ENCODE assay signal across 21 cellular contexts in the genomic region with DNA sequence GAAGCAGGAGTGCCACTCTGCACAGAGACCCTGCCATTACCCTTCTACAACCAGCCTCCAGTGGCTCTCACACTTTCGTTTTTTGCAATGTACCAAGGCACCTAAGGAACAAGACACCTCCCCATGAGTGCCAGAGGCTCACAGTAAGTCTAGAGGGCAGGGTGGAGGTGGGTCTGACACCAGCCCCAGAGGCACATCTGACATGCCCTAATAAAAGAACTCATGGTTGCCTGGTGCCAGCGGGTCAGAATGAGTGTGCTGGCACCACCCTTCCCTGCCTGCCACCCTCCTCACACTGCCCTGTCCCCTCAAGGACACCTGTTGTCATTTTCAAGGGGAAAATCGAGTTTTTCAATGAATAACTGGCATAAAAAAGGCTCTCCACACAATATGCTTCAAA.
DNase-seq lines count a peak whose midpoint lies in the region; ATAC-seq, FAIRE-seq and TF ChIP-seq lines count a peak whose summit lies in the region.
"Had no signal": no experiment of that assay in that cellular context is flagged by ENCODE, and none has a peak within 500 bp of the region (broad histone marks: within the 10 kb centered on the region; RNA-seq: fewer than 3 reads in every experiment).

No MANE protein-coding gene starts in this region.

- H3K23ac ChIP-seq in trophoblast cell (ENCODE audit: low read length): no peak overlapping the region

- intact Hi-C loops in Right ventricle myocardium superior (cut with DNase I) (no loop called here), cardiac septum (cut with DNase I) (no loop called here), left ventricle myocardium superior (cut with micrococcal nuclease) (no loop called here), tibial artery (cut with DNase I; ENCODE audit: low total_unique reads) (no loop called here)

- no peak overlapping the region for H3K4me3 ChIP-seq in trophoblast cell (ENCODE audit: low read depth, low read length)
- no peak overlapping the region for H3K4me3 ChIP-seq in tibial artery
- H3K4me3 ChIP-seq: A549, Peyer's patch had no signal

- no peak overlapping the region for H2AFZ ChIP-seq in trophoblast cell (ENCODE audit: insufficient read depth, low read length, poor library complexity)

- peaks cover 6% of the 10 kb centered on the region for H3K79me1 ChIP-seq in trophoblast cell (ENCODE audit: low read length)

- ATAC-seq in Right ventricle myocardium superior (ENCODE audit: poor library complexity) (peak; percentile 43), left ventricle myocardium superior (peak; percentile 71), HG02759 (IDR thresholded peaks at IDR 0.05; ENCODE audit: unreplicated experiment) (no peak), GM21360 (IDR thresholded peaks at IDR 0.05; ENCODE audit: unreplicated experiment) (no peak)
- ATAC-seq: A549; CD8-positive, alpha-beta T cell; HepG2 had no signal

- no peak overlapping the region for H4K12ac ChIP-seq in trophoblast cell (ENCODE audit: low read depth, low read length)

- H3K27me3 ChIP-seq in trophoblast cell (ENCODE audit: insufficient read depth, low read length): no peaks in the 10 kb centered on the region
- H3K27me3 ChIP-seq in tibial artery: no peaks in the 10 kb centered on the region
- H3K27me3 ChIP-seq: Peyer's patch had no signal

- H3K4me1 ChIP-seq in trophoblast cell (ENCODE audit: control insufficient read depth in 1 of 2, insufficient read depth in 2 of 2, low read length in 2 of 2) (peaks cover 15% of the 10 kb centered on the region in 2 experiments), tibial artery (peaks cover 0 to 61% (median 25%) of the 10 kb centered on the region in 4 donors)
- H3K4me1 ChIP-seq: A549, Peyer's patch had no signal

- H3K36me3 ChIP-seq in trophoblast cell (ENCODE audit: control insufficient read depth in 1 of 2, insufficient read depth in 2 of 2, low read length in 2 of 2): peaks cover 3 to 4% of the 10 kb centered on the region in 2 experiments
- no peaks in the 10 kb centered on the region for H3K36me3 ChIP-seq in tibial artery

- H2AK5ac ChIP-seq in trophoblast cell (ENCODE audit: low read length): no peak overlapping the region

- H3K4me2 ChIP-seq in trophoblast cell (ENCODE audit: low read length): no peak overlapping the region
- H3K4me2 ChIP-seq: A549 had no signal

- DNase-seq in Right ventricle myocardium superior (no peak), cardiac septum (ENCODE audit: low spot score) (no peak), left ventricle myocardium superior (no peak), trophoblast cell (no peak), tibial artery (no peak), GM19239 (ENCODE audit: insufficient read length, low spot score) (no peak)
- DNase-seq: Calu3; CD8-positive, alpha-beta T cell; GF-D8; KBM-7; MV-4-11; NCI-H1694 treated with DMSO at 0.1 percent for 48 hours; NCI-H510A; NCI-H748 treated with DMSO at 0.1 percent for 48 hours; NK-92 treated with Interleukin-12 subunit alpha and Interleukin-12 subunit beta, amount 100 ng/mL, for 24 hours; Peyer's patch had no signal

- TF ChIP-seq CTCF in tibial artery (IDR thresholded peaks at IDR 0.05): no peak

- H3K4ac ChIP-seq in trophoblast cell (ENCODE audit: low read depth, low read length): no peak overlapping the region

- H3K27ac ChIP-seq in trophoblast cell (ENCODE audit: low read depth, low read length) (no peak overlapping the region), tibial artery (peak overlapping the region; percentile 41 to 64)
- H3K27ac ChIP-seq: A549, Peyer's patch had no signal

- no peak overlapping the region for H4K91ac ChIP-seq in trophoblast cell (ENCODE audit: low read depth, low read length)

- no peak overlapping the region for H2BK5ac ChIP-seq in trophoblast cell (ENCODE audit: low read depth, low read length, poor library complexity)

- no peak overlapping the region for H2BK120ac ChIP-seq in trophoblast cell (ENCODE audit: insufficient read depth, low read length, poor library complexity)

- H3K9ac ChIP-seq in trophoblast cell (ENCODE audit: low read length): no peak overlapping the region

- no peak overlapping the region for H3K14ac ChIP-seq in trophoblast cell (ENCODE audit: low read length)

- FAIRE-seq in GM19239 (lab: Jason Lieb, UNC): no peak
- FAIRE-seq: A549, H1, HepG2 had no signal

- peak overlapping the region; percentile 10 for H3K18ac ChIP-seq in trophoblast cell (ENCODE audit: low read length)

- peaks cover 4% of the 10 kb centered on the region for H3K79me2 ChIP-seq in trophoblast cell (ENCODE audit: control insufficient read depth, insufficient read depth, low read length, poor library complexity)

- no peak overlapping the region for H2BK12ac ChIP-seq in trophoblast cell (ENCODE audit: low read length)

- H3K9me3 ChIP-seq in trophoblast cell (ENCODE audit: insufficient read depth, low read depth, low read length) (peaks cover 2% of the 10 kb centered on the region), tibial artery (no peaks in the 10 kb centered on the region)
- H3K9me3 ChIP-seq: A549, Peyer's patch had no signal

- H4K8ac ChIP-seq in trophoblast cell (ENCODE audit: low read depth, low read length): no peak overlapping the region

- WGBS in trophoblast cell (ENCODE audit: extremely low coverage, insufficient coverage, insufficient read length): no CpG with 5 or more reads among the region's 3 CpGs

Comparison
In these comparisons a context has a peak if more than half of its experiments do, and no peak if none do; other contexts are left out.
1. ATAC-seq: peak in Right ventricle myocardium superior (single experiment) and left ventricle myocardium superior (single experiment); none in HG02759 (single experiment) and GM21360 (single experiment).